Comparison of ENCODE assay signal across 27 cellular contexts in the genomic region with DNA sequence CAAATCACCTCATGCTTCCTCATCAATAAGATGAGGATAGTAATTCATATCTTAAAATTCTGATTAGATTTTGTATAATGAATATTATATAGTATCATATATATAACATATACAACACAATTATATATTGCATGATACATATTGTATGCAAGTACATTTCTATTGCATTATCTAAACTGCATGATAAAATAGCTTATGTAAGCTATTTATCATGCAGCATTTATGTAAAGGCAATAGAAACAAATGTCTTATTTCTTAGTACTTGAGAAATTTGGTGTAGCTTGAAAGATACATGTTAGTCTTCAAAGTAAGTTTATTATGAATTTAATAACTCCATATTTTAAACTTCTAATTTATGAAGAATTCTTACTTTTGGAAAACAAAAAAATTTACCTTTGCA.
"Had no signal": no experiment of that assay in that cellular context is flagged by ENCODE, and none has a peak within 500 bp of the region (broad histone marks: within the 10 kb centered on the region; RNA-seq: fewer than 3 reads in every experiment).

No MANE protein-coding gene starts in this region.

- DNase-seq: hypothalamus; immature natural killer cell; islet precursor cell; left ventricle myocardium inferior; mesendoderm; naive B cell; natural killer cell; nephron progenitor cell; occipital lobe; psoas muscle; stimulated activated CD4-positive, alpha-beta T cell treated with anti-CD3 and anti-CD28 coated beads, Interleukin-12 subunit alpha, Interleukin-12 subunit beta, amount 100 ng/mL, for 4 hours; stimulated activated CD4-positive, alpha-beta T cell treated with anti-CD3 and anti-CD28 coated beads, Interleukin-15, amount 100 ng/mL, for 24 hours; stimulated activated CD4-positive, alpha-beta T cell treated with anti-CD3 and anti-CD28 coated beads, Interleukin-2, amount 100 ng/mL, for 24 hours; stimulated activated CD4-positive, alpha-beta T cell treated with anti-CD3 and anti-CD28 coated beads, Interleukin-4, amount 100 ng/mL, for 1 hour; stimulated activated naive B cell treated with anti-CD40 and anti-IgM and Interleukin-4, amounts not matched to agents 10 μg/mL and 1 μg/mL and 100 μg/mL, for 72 hours; tibial artery; trophoblast cell; upper lobe of right lung had no signal

- H3K27ac ChIP-seq: left ventricle myocardium inferior, neural progenitor cell, neutrophil, parathyroid adenoma, psoas muscle, skin epidermis, suprapubic skin, thoracic aorta, tibial artery, upper lobe of right lung had no signal

- H3K36me3 ChIP-seq: thoracic aorta had no signal

- H3K4me2 ChIP-seq: neural progenitor cell had no signal

- H3K9ac ChIP-seq: neural progenitor cell, parathyroid adenoma had no signal

- H3K4me3 ChIP-seq: left ventricle myocardium inferior, lung, neural progenitor cell, psoas muscle, skin epidermis, suprapubic skin, thoracic aorta, tibial artery, upper lobe of right lung had no signal

- ATAC-seq: natural killer cell; psoas muscle; sciatic nerve; stimulated activated naive B cell treated with anti-CD40 and anti-IgM and Interleukin-4, amounts not matched to agents 10 μg/mL and 1 μg/mL and 100 μg/mL, for 72 hours; upper lobe of right lung had no signal

- H3K27me3 ChIP-seq: neural progenitor cell, neutrophil, suprapubic skin, tibial artery, upper lobe of right lung had no signal

- H3K4me1 ChIP-seq: parathyroid adenoma had no signal

- H3K9me3 ChIP-seq: left ventricle myocardium inferior, neutrophil, psoas muscle, suprapubic skin, thoracic aorta, tibial artery, upper lobe of right lung had no signal

- FAIRE-seq: urothelium cell line had no signal
